9 cellular contexts compared by ENCODE assay signal in genomic region chr15:75508741-75509532, GRCh38. TPM values are rescaled to one million over a fixed set of nuclear protein-coding genes. Genes with fewer than 3 reads are reported as not detected.
DNase-seq lines count a peak whose midpoint lies in the region; ATAC-seq and TF ChIP-seq lines count a peak whose summit lies in the region.
"Had no signal": no experiment of that assay in that cellular context is flagged by ENCODE, and none has a peak within 500 bp of the region (broad histone marks: within the 10 kb centered on the region; RNA-seq: fewer than 3 reads in every experiment).

No MANE protein-coding gene starts in this region.

- H3K27me3 ChIP-seq in adrenal gland, result no peaks in the 10 kb centered on the region

- no peaks in the 10 kb centered on the region for H3K9me3 Mint-ChIP-seq in activated CD8-positive, alpha-beta memory T cell treated with anti-CD3 and anti-CD28 coated beads, Interleukin-2, amount 10 ng/mL, durations not matched to agents 7 days and 5 days (ENCODE audit: low read depth)
- H3K9me3 Mint-ChIP-seq: central memory CD8-positive, alpha-beta T cell had no signal

- peaks cover 0 to 44% of the 10 kb centered on the region in 2 donors for H3K36me3 ChIP-seq in adrenal gland (replicated peaks in 1 of 2)

- TF ChIP-seq POLR2A in adrenal gland (IDR thresholded peaks at IDR 0.05), result no peak

- no peak overlapping the region for H3K4me3 Mint-ChIP-seq in activated CD8-positive, alpha-beta memory T cell treated with anti-CD3 and anti-CD28 coated beads, Interleukin-2, amount 10 ng/mL, durations not matched to agents 7 days and 5 days
- H3K4me3 Mint-ChIP-seq: central memory CD8-positive, alpha-beta T cell had no signal

- no peak overlapping the region for H3K27ac ChIP-seq in adrenal gland

- peak; percentile 30 for ATAC-seq in activated CD8-positive, alpha-beta memory T cell treated with anti-CD3 and anti-CD28 coated beads, Interleukin-2, amount 10 ng/mL, durations not matched to agents 7 days and 5 days
- no peak for ATAC-seq in GM18873 (IDR thresholded peaks at IDR 0.05; ENCODE audit: low FRiP score, unreplicated experiment)

- no peak overlapping the region for H3K4me3 ChIP-seq in adrenal gland

- TF ChIP-seq CTCF in LNCAP (IDR thresholded peaks at IDR 0.05), result peak; percentile 52
- peak; percentile 46 to 61 (median 57) for TF ChIP-seq CTCF in adrenal gland (IDR thresholded peaks at IDR 0.05)

- H3K9me3 ChIP-seq in adrenal gland (replicated peaks in 1 of 3), result no peaks in the 10 kb centered on the region

- peak; percentile 43 for DNase-seq in activated CD8-positive, alpha-beta memory T cell treated with anti-CD3 and anti-CD28 coated beads, Interleukin-2, amount 10 ng/mL, durations not matched to agents 7 days and 5 days
- no peak for DNase-seq in activated CD8-positive, alpha-beta memory T cell treated with anti-CD3 and anti-CD28 coated beads for 24 hours
- DNase-seq in adrenal gland (peak in 4 of 7 donors; percentile 26 to 39 (median 31)), kidney glomerular epithelial cell (lab: John Stamatoyannopoulos, UW) (peak; percentile 40), cerebellar nuclear complex (lab: John Stamatoyannopoulos, UW) (no peak), cerebellum (ENCODE audit: low spot score) (no peak)

- 56 to 61% (median 58%) methylated on average over 8 of the region's 8 CpGs for WGBS in adrenal gland, 4 donors

- no peak overlapping the region for H3K27ac Mint-ChIP-seq in activated CD8-positive, alpha-beta memory T cell treated with anti-CD3 and anti-CD28 coated beads, Interleukin-2, amount 10 ng/mL, durations not matched to agents 7 days and 5 days

- CTCF ChIA-PET in activated CD8-positive, alpha-beta memory T cell treated with anti-CD3 and anti-CD28 coated beads, Interleukin-2, amount 10 ng/mL, durations not matched to agents 7 days and 5 days (lab: Charles Lee), result interaction anchor here (0.9 to 2.5 kb wide), 18 partner anchors 10 to 294 kb away, joined by 3 to 25 read pairs (median 5); partner anchors contain the start of genes IMP3 and SNX33

- no peaks in the 10 kb centered on the region for H3K4me1 Mint-ChIP-seq in activated CD8-positive, alpha-beta memory T cell treated with anti-CD3 and anti-CD28 coated beads, Interleukin-2, amount 10 ng/mL, durations not matched to agents 7 days and 5 days
- H3K4me1 Mint-ChIP-seq: central memory CD8-positive, alpha-beta T cell had no signal

- intact Hi-C loops in adrenal gland (cut with DNase I), result no loop called here

- no peaks in the 10 kb centered on the region for H3K27me3 Mint-ChIP-seq in activated CD8-positive, alpha-beta memory T cell treated with anti-CD3 and anti-CD28 coated beads, Interleukin-2, amount 10 ng/mL, durations not matched to agents 7 days and 5 days
- H3K27me3 Mint-ChIP-seq: central memory CD8-positive, alpha-beta T cell had no signal

- H3K4me1 ChIP-seq in adrenal gland (replicated peaks in 1 of 2), result no peaks in the 10 kb centered on the region

- peaks cover 19% of the 10 kb centered on the region for H3K36me3 Mint-ChIP-seq in activated CD8-positive, alpha-beta memory T cell treated with anti-CD3 and anti-CD28 coated beads, Interleukin-2, amount 10 ng/mL, durations not matched to agents 7 days and 5 days

RNA-seq across cellular contexts. Expression of gene SIN3A, which starts 57.4 kb away (rescaled TPM):
- 100 to 1,000 TPM; 100 to 111 TPM for total RNA-seq in activated CD8-positive, alpha-beta memory T cell treated with anti-CD3 and anti-CD28 coated beads, Interleukin-2, amount 10 ng/mL, durations not matched to agents 7 days and 5 days
- total RNA-seq in adrenal gland, result 10 to 100 TPM; 27.5 to 72.7 (median 34.0) TPM
- 10 to 100 TPM; 11.1 to 22.3 (median 12.8) TPM for polyA plus RNA-seq in adrenal gland
- total RNA-seq in cerebellum, result 46.0 TPM

Comparison
In these comparisons a context has a peak if more than half of its experiments do, and no peak if none do; other contexts are left out.
1. DNase-seq: peak in activated CD8-positive, alpha-beta memory T cell treated with anti-CD3 and anti-CD28 coated beads, Interleukin-2, amount 10 ng/mL, durations not matched to agents 7 days and 5 days (single experiment), adrenal gland (4 of 7) and kidney glomerular epithelial cell (single experiment); none in activated CD8-positive, alpha-beta memory T cell treated with anti-CD3 and anti-CD28 coated beads for 24 hours (single experiment), cerebellar nuclear complex (0 of 2) and cerebellum (single experiment).